Comparison of ENCODE assay signal across 24 cellular contexts in the genomic region with DNA sequence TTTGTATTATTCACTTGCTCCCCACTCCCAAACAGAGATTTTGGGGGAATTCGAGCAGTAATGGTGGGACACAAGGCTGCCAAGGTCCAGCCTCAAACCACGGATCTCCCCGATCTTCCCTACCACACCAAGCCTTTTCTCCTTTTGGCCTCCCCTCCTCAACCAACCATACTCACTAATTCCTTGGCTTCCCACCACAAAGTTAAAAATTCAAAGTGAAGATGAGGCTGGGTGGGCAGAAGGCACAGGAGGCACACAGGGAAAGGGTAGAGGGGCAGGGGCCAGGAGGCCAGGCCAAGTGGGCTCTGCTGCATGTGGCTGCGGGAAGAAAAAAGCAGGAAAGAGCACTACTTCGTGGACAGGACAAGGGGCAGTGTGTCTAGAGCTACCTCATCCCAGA. TPM values are rescaled to one million over a fixed set of nuclear protein-coding genes. Genes with fewer than 3 reads are reported as not detected.
DNase-seq lines count a peak whose midpoint lies in the region; ATAC-seq and TF ChIP-seq lines count a peak whose summit lies in the region.
"Had no signal": no experiment of that assay in that cellular context is flagged by ENCODE, and none has a peak within 500 bp of the region (broad histone marks: within the 10 kb centered on the region; RNA-seq: fewer than 3 reads in every experiment).

No MANE protein-coding gene starts in this region.

- TF ChIP-seq CTCF in epithelial cell of proximal tubule (conservative IDR thresholded peaks at IDR 0.05; ENCODE audit: low read depth, low read length) (no peak), mesothelial cell of epicardium (IDR thresholded peaks at IDR 0.05; ENCODE audit: unreplicated experiment) (no peak), suprapubic skin (IDR thresholded peaks at IDR 0.05) (no peak), RWPE1 (conservative IDR thresholded peaks at IDR 0.05; ENCODE audit: low read depth) (no peak)

- peaks cover 4% of the 10 kb centered on the region for H3K36me3 Mint-ChIP-seq in mesothelial cell of epicardium
- H3K36me3 Mint-ChIP-seq in activated T-helper 17 cell treated with anti-CD3 and anti-CD28 coated beads, Interleukin-2, amount 50 U/mL, for 72 hours (ENCODE audit: low read depth) = no peaks in the 10 kb centered on the region

- intact Hi-C loops in right cardiac atrium (cut with DNase I) = no loop called here

- H3K27ac ChIP-seq in suprapubic skin (peak overlapping the region; percentile 74), right cardiac atrium (ENCODE audit: low read length) (no peak overlapping the region), RWPE1 (no peak overlapping the region)

- ATAC-seq in right cardiac atrium = no peak
- ATAC-seq in activated T-helper 17 cell treated with anti-CD3 and anti-CD28 coated beads, Interleukin-2, amount 50 U/mL, for 72 hours (replicated peaks) = no peak
- ATAC-seq: activated CD4-positive, alpha-beta T cell treated with anti-CD3 and anti-CD28 coated beads for 36 hours had no signal

- WGBS in suprapubic skin = 63% methylated on average over 5 of the region's 5 CpGs
- WGBS in right cardiac atrium = 58% methylated on average over 5 of the region's 5 CpGs

- TF ChIP-seq POLR2A in suprapubic skin (IDR thresholded peaks at IDR 0.05) = no peak

- DNase-seq in MG63 (no peak), epithelial cell of proximal tubule (ENCODE audit: low read depth) (no peak), mesothelial cell of epicardium (ENCODE audit: low spot score in 2 of 2, unreplicated experiment in 2 of 2) (no peak), suprapubic skin (ENCODE audit: low spot score in 2 of 2) (no peak), right cardiac atrium (no peak), RWPE1 (ENCODE audit: low spot score) (no peak), NCI-H82 (lab: John Stamatoyannopoulos, UW) (no peak)
- DNase-seq: activated CD4-positive, alpha-beta T cell treated with anti-CD3 and anti-CD28 coated beads for 36 hours; effector CD8-positive, alpha-beta T cell; HFFc6; hypothalamus; KBM-7; mesendoderm; NCI-H2029; NCI-H446; NK-92 treated with Interleukin-12 subunit alpha and Interleukin-12 subunit beta, amount 100 ng/mL, for 24 hours; stimulated activated CD4-positive, alpha-beta T cell treated with anti-CD3 and anti-CD28 coated beads, Interleukin-15, amount 100 ng/mL, for 24 hours had no signal

- CTCF ChIA-PET in RWPE1 (lab: Yijun Ruan, JAX) = interaction anchor here (0.6 kb wide), 2 partner anchors 12 to 19 kb away, joined by 3 to 4 read pairs; no protein-coding TSS in a partner anchor

- peaks cover 78% of the 10 kb centered on the region for H3K4me1 ChIP-seq in suprapubic skin
- H3K4me1 ChIP-seq in right cardiac atrium (ENCODE audit: control insufficient read depth, insufficient read depth, low read length) = peaks cover 6% of the 10 kb centered on the region

- H3K4me1 Mint-ChIP-seq in mesothelial cell of epicardium = peaks cover 58% of the 10 kb centered on the region
- no peaks in the 10 kb centered on the region for H3K4me1 Mint-ChIP-seq in activated T-helper 17 cell treated with anti-CD3 and anti-CD28 coated beads, Interleukin-2, amount 50 U/mL, for 72 hours
- H3K4me1 Mint-ChIP-seq: activated CD4-positive, alpha-beta T cell treated with anti-CD3 and anti-CD28 coated beads for 36 hours had no signal

- POLR2A ChIA-PET in RWPE1 (lab: Yijun Ruan, JAX; ENCODE audit: low non-redundant PET) = no interaction called here

- H3K27ac Mint-ChIP-seq in mesothelial cell of epicardium = peak overlapping the region; percentile 98
- no peak overlapping the region for H3K27ac Mint-ChIP-seq in activated T-helper 17 cell treated with anti-CD3 and anti-CD28 coated beads, Interleukin-2, amount 50 U/mL, for 72 hours
- H3K27ac Mint-ChIP-seq: activated CD4-positive, alpha-beta T cell treated with anti-CD3 and anti-CD28 coated beads for 36 hours; activated T-helper 2 cell treated with anti-CD3 and anti-CD28 coated beads, Interferon-gamma antibody, Interleukin-2, Interleukin-4, amounts not matched to agents 10 μg/mL and 5 μg/mL and 100 μg/mL, durations not matched to agents 14 hours and 24 hours and 36 hours; HFFc6 had no signal

- no peak for TF ChIP-seq EP300 in suprapubic skin (IDR thresholded peaks at IDR 0.05)

- no peaks in the 10 kb centered on the region for H3K27me3 Mint-ChIP-seq in mesothelial cell of epicardium (ENCODE audit: low read depth)
- peaks cover 4% of the 10 kb centered on the region for H3K27me3 Mint-ChIP-seq in activated T-helper 17 cell treated with anti-CD3 and anti-CD28 coated beads, Interleukin-2, amount 50 U/mL, for 72 hours
- H3K27me3 Mint-ChIP-seq: central memory CD8-positive, alpha-beta T cell had no signal

- H3K9me3 Mint-ChIP-seq in mesothelial cell of epicardium = no peaks in the 10 kb centered on the region
- H3K9me3 Mint-ChIP-seq in activated T-helper 17 cell treated with anti-CD3 and anti-CD28 coated beads, Interleukin-2, amount 50 U/mL, for 72 hours = no peaks in the 10 kb centered on the region
- H3K9me3 Mint-ChIP-seq: activated T-helper 2 cell treated with anti-CD3 and anti-CD28 coated beads, Interferon-gamma antibody, Interleukin-2, Interleukin-4, amounts not matched to agents 10 μg/mL and 5 μg/mL and 100 μg/mL, durations not matched to agents 14 hours and 24 hours and 36 hours; central memory CD8-positive, alpha-beta T cell; HFFc6 had no signal

- H3K9me3 ChIP-seq in MG63 (no peaks in the 10 kb centered on the region), suprapubic skin (no peaks in the 10 kb centered on the region), right cardiac atrium (ENCODE audit: control insufficient read depth, low read length) (no peaks in the 10 kb centered on the region)
- H3K9me3 ChIP-seq: Caco-2 had no signal

- H3K36me3 ChIP-seq in MG63 (peaks cover 68% of the 10 kb centered on the region), suprapubic skin (no peaks in the 10 kb centered on the region)

- H3K27me3 ChIP-seq in MG63 (no peaks in the 10 kb centered on the region), suprapubic skin (peaks cover 6% of the 10 kb centered on the region), right cardiac atrium (ENCODE audit: control insufficient read depth, insufficient read depth) (no peaks in the 10 kb centered on the region)

- H3K4me3 ChIP-seq in MG63 (peak overlapping the region; percentile 39), epithelial cell of proximal tubule (ENCODE audit: low read depth, low read length) (peak overlapping the region; percentile 31), suprapubic skin (peak overlapping the region; percentile 61), right cardiac atrium (ENCODE audit: low read length) (no peak overlapping the region)

- peak overlapping the region; percentile 66 for H3K4me3 Mint-ChIP-seq in mesothelial cell of epicardium
- no peak overlapping the region for H3K4me3 Mint-ChIP-seq in activated T-helper 17 cell treated with anti-CD3 and anti-CD28 coated beads, Interleukin-2, amount 50 U/mL, for 72 hours
- H3K4me3 Mint-ChIP-seq: activated CD4-positive, alpha-beta T cell treated with anti-CD3 and anti-CD28 coated beads for 36 hours; central memory CD8-positive, alpha-beta T cell; HFFc6 had no signal

RNA-seq across cellular contexts. Expression of gene HOXB4, which starts 15.2 kb away (rescaled TPM):
- 0.86 and 4.2 TPM in 2 replicates for total RNA-seq in MG63 (2014; rRNA removed; shearing (Covaris generic); ENCODE audit: low replicate concordance)
- total RNA-seq in epithelial cell of proximal tubule (4.3 and 5.7 TPM in 2 replicates), mesothelial cell of epicardium (34.2 to 39.2 TPM (median 34.4 TPM) in 3 replicates), suprapubic skin (1 to 10 TPM in 3 of 4 donors, under 1 TPM in 1; 0.42 to 3.5 (median 1.0) TPM), right cardiac atrium (1 to 10 TPM in 1 of 4 donors, under 1 TPM in 3; 0.38 to 1.1 (median 0.52) TPM)
- 1.1 TPM for polyA plus RNA-seq in right cardiac atrium
- 1 to 10 TPM; 2.6 to 2.8 TPM for total RNA-seq in activated T-helper 17 cell treated with anti-CD3 and anti-CD28 coated beads, Interleukin-2, amount 50 U/mL, for 72 hours
- total RNA-seq: HFFc6 had no signal
- polyA plus RNA-seq: neural cell had no signal

RNA-seq across cellular contexts. Expression of gene HOXB2, which starts 18.0 kb away (rescaled TPM):
- total RNA-seq in MG63 (2014; rRNA removed; shearing (Covaris generic); ENCODE audit: low replicate concordance) = 7.2 and 16.0 TPM in 2 replicates
- 21.1 and 43.7 TPM in 2 replicates for total RNA-seq in epithelial cell of proximal tubule
- total RNA-seq in mesothelial cell of epicardium = 46.6 to 47.2 TPM (median 46.7 TPM) in 3 replicates
- total RNA-seq in suprapubic skin = 10 to 100 TPM in 2 of 4 donors, 1 to 10 TPM in 2; 8.4 to 13.6 (median 9.9) TPM
- total RNA-seq in right cardiac atrium = 1 to 10 TPM; 2.4 to 9.9 (median 6.0) TPM
- 5.5 TPM for polyA plus RNA-seq in right cardiac atrium
- total RNA-seq in activated T-helper 17 cell treated with anti-CD3 and anti-CD28 coated beads, Interleukin-2, amount 50 U/mL, for 72 hours = 10 to 100 TPM in 1 of 2 donors, 1 to 10 TPM in 1; 2.0 to 15.3 TPM
- total RNA-seq: HFFc6 had no signal
- polyA plus RNA-seq: neural cell had no signal

RNA-seq across cellular contexts. Expression of gene HOXB3, which starts 27.1 kb away (rescaled TPM):
- total RNA-seq in MG63 (2014; rRNA removed; shearing (Covaris generic); ENCODE audit: low replicate concordance) = 2.1 and 4.6 TPM in 2 replicates
- total RNA-seq in epithelial cell of proximal tubule = 22.6 and 49.9 TPM in 2 replicates
- total RNA-seq in mesothelial cell of epicardium = 282 to 303 TPM (median 282 TPM) in 3 replicates
- 10 to 100 TPM in 1 of 4 donors, 1 to 10 TPM in 3; 2.3 to 20.8 (median 3.9) TPM for total RNA-seq in suprapubic skin
- 1 to 10 TPM; 1.2 to 2.3 (median 2.2) TPM for total RNA-seq in right cardiac atrium
- 2.8 TPM for polyA plus RNA-seq in right cardiac atrium
- 1 to 10 TPM; 3.1 to 5.4 TPM for total RNA-seq in activated T-helper 17 cell treated with anti-CD3 and anti-CD28 coated beads, Interleukin-2, amount 50 U/mL, for 72 hours
- total RNA-seq: HFFc6 had no signal
- polyA plus RNA-seq: neural cell had no signal

RNA-seq across cellular contexts. Expression of gene HOXB5, which starts 30.6 kb away (rescaled TPM):
- not detected in 2 replicates for total RNA-seq in MG63 (2014; rRNA removed; shearing (Covaris generic); ENCODE audit: low replicate concordance)
- 2.8 and 5.5 TPM in 2 replicates for total RNA-seq in epithelial cell of proximal tubule
- 28.6 to 32.4 TPM (median 31.1 TPM) in 3 replicates for total RNA-seq in mesothelial cell of epicardium
- under 1 TPM in 2 of 4 donors, not detected in 2; 0.72 to 0.80 TPM for total RNA-seq in suprapubic skin
- total RNA-seq in right cardiac atrium = under 1 TPM in 3 of 4 donors, not detected in 1; 0.12 to 0.37 (median 0.14) TPM
- polyA plus RNA-seq in right cardiac atrium = 0.14 TPM
- not detected for total RNA-seq in activated T-helper 17 cell treated with anti-CD3 and anti-CD28 coated beads, Interleukin-2, amount 50 U/mL, for 72 hours
- total RNA-seq: activated CD4-positive, alpha-beta T cell treated with anti-CD3 and anti-CD28 coated beads for 36 hours; activated T-helper 2 cell treated with anti-CD3 and anti-CD28 coated beads, Interferon-gamma antibody, Interleukin-2, Interleukin-4, amounts not matched to agents 10 μg/mL and 5 μg/mL and 100 μg/mL, durations not matched to agents 14 hours and 24 hours and 36 hours; Caco-2; HFFc6 had no signal
- polyA plus RNA-seq: keratinocyte, neural cell had no signal

RNA-seq across cellular contexts. Expression of gene HOXB1, which starts 32.1 kb away (rescaled TPM):
- not detected in 2 replicates for total RNA-seq in MG63 (2014; rRNA removed; shearing (Covaris generic); ENCODE audit: low replicate concordance)
- total RNA-seq in epithelial cell of proximal tubule (not detected in 2 replicates), mesothelial cell of epicardium (0.24 to 0.43 TPM (median 0.25 TPM) in 3 replicates), suprapubic skin (not detected), right cardiac atrium (not detected)
- not detected for polyA plus RNA-seq in right cardiac atrium
- not detected for total RNA-seq in activated T-helper 17 cell treated with anti-CD3 and anti-CD28 coated beads, Interleukin-2, amount 50 U/mL, for 72 hours
- total RNA-seq: activated CD4-positive, alpha-beta T cell treated with anti-CD3 and anti-CD28 coated beads for 36 hours; activated T-helper 2 cell treated with anti-CD3 and anti-CD28 coated beads, Interferon-gamma antibody, Interleukin-2, Interleukin-4, amounts not matched to agents 10 μg/mL and 5 μg/mL and 100 μg/mL, durations not matched to agents 14 hours and 24 hours and 36 hours; Caco-2; HFFc6; renal cortical epithelial cell had no signal
- polyA plus RNA-seq: keratinocyte, neural cell had no signal
